ENCODE assay signal across 20 cellular contexts in genomic region chr2:153432381-153432780, GRCh38. TPM values are rescaled to one million over a fixed set of nuclear protein-coding genes. Genes with fewer than 3 reads are reported as not detected.
DNase-seq lines count a peak whose midpoint lies in the region; ATAC-seq and TF ChIP-seq lines count a peak whose summit lies in the region.
"Had no signal": no experiment of that assay in that cellular context is flagged by ENCODE, and none has a peak within 500 bp of the region (broad histone marks: within the 10 kb centered on the region; RNA-seq: fewer than 3 reads in every experiment).

No MANE protein-coding gene starts in this region.

- H3K9me3 Mint-ChIP-seq in nephron progenitor cell = peaks cover 14% of the 10 kb centered on the region
- H3K9me3 Mint-ChIP-seq in activated T-helper 2 cell treated with anti-CD3 and anti-CD28 coated beads, Interferon-gamma antibody, Interleukin-2, Interleukin-4, amounts not matched to agents 10 μg/mL and 5 μg/mL and 100 μg/mL, durations not matched to agents 14 hours and 24 hours and 36 hours = no peaks in the 10 kb centered on the region

- H3K36me3 Mint-ChIP-seq in nephron progenitor cell (ENCODE audit: low read depth) = no peaks in the 10 kb centered on the region
- no peaks in the 10 kb centered on the region for H3K36me3 Mint-ChIP-seq in activated T-helper 2 cell treated with anti-CD3 and anti-CD28 coated beads, Interferon-gamma antibody, Interleukin-2, Interleukin-4, amounts not matched to agents 10 μg/mL and 5 μg/mL and 100 μg/mL, durations not matched to agents 14 hours and 24 hours and 36 hours (ENCODE audit: low read depth)
- H3K36me3 Mint-ChIP-seq: CD4-positive, CD25-positive, alpha-beta regulatory T cell had no signal

- H3K27ac Mint-ChIP-seq in nephron progenitor cell = no peak overlapping the region
- no peak overlapping the region for H3K27ac Mint-ChIP-seq in activated T-helper 2 cell treated with anti-CD3 and anti-CD28 coated beads, Interferon-gamma antibody, Interleukin-2, Interleukin-4, amounts not matched to agents 10 μg/mL and 5 μg/mL and 100 μg/mL, durations not matched to agents 14 hours and 24 hours and 36 hours
- H3K27ac Mint-ChIP-seq: CD4-positive, CD25-positive, alpha-beta regulatory T cell; T-helper 17 cell had no signal

- intact Hi-C loops in activated T-helper 2 cell treated with anti-CD3 and anti-CD28 coated beads, Interferon-gamma antibody, Interleukin-2, Interleukin-4, amounts not matched to agents 10 μg/mL and 5 μg/mL and 100 μg/mL, durations not matched to agents 14 hours and 24 hours and 36 hours (cut with micrococcal nuclease) = no loop called here

- no peaks in the 10 kb centered on the region for H3K27me3 Mint-ChIP-seq in nephron progenitor cell (ENCODE audit: low read depth, poor library complexity)
- H3K27me3 Mint-ChIP-seq in activated T-helper 2 cell treated with anti-CD3 and anti-CD28 coated beads, Interferon-gamma antibody, Interleukin-2, Interleukin-4, amounts not matched to agents 10 μg/mL and 5 μg/mL and 100 μg/mL, durations not matched to agents 14 hours and 24 hours and 36 hours (ENCODE audit: low read depth) = no peaks in the 10 kb centered on the region
- H3K27me3 Mint-ChIP-seq: CD4-positive, CD25-positive, alpha-beta regulatory T cell; T-helper 17 cell had no signal

- no peak for ATAC-seq in HG03025 (IDR thresholded peaks at IDR 0.05; ENCODE audit: low FRiP score, unreplicated experiment)
- ATAC-seq: Panc1, T-helper 17 cell had no signal

- DNase-seq in NCI-H82 (lab: John Stamatoyannopoulos, UW) = peak; percentile 38
- no peak for DNase-seq in NCI-H82 treated with DMSO at 0.1 percent for 48 hours (lab: John Stamatoyannopoulos, UW; ENCODE audit: unreplicated experiment)
- DNase-seq in NCI-H2029 (lab: John Stamatoyannopoulos, UW) = peak; percentile 36
- DNase-seq in NCI-H510A treated with DMSO at 0.1 percent for 48 hours (lab: John Stamatoyannopoulos, UW) = peak; percentile 51
- DNase-seq in nephron progenitor cell = peak; percentile 21
- no peak for DNase-seq in activated CD4-positive, alpha-beta T cell treated with anti-CD3 and anti-CD28 coated beads, Interleukin-2, amount 50 U/mL, for 4 hours
- DNase-seq in activated T-helper 2 cell treated with anti-CD3 and anti-CD28 coated beads, Interferon-gamma antibody, Interleukin-2, Interleukin-4, amounts not matched to agents 10 μg/mL and 5 μg/mL and 100 μg/mL, durations not matched to agents 14 hours and 24 hours and 36 hours (ENCODE audit: low spot score) = no peak
- DNase-seq: BE2C; Caco-2; CD4-positive, CD25-positive, alpha-beta regulatory T cell; DMS79 treated with DMSO at 0.1 percent for 48 hours; GOT3; NCI-H146; NCI-H2107; NCI-H446 treated with DMSO at 0.1 percent for 48 hours; NCI-H774; T-helper 17 cell had no signal

- no peak overlapping the region for H3K4me3 Mint-ChIP-seq in nephron progenitor cell
- no peak overlapping the region for H3K4me3 Mint-ChIP-seq in activated T-helper 2 cell treated with anti-CD3 and anti-CD28 coated beads, Interferon-gamma antibody, Interleukin-2, Interleukin-4, amounts not matched to agents 10 μg/mL and 5 μg/mL and 100 μg/mL, durations not matched to agents 14 hours and 24 hours and 36 hours (ENCODE audit: low read depth)
- H3K4me3 Mint-ChIP-seq: CD4-positive, CD25-positive, alpha-beta regulatory T cell; T-helper 17 cell had no signal

- no peak for TF ChIP-seq CTCF in nephron progenitor cell (IDR thresholded peaks at IDR 0.05)

- H3K4me1 Mint-ChIP-seq in nephron progenitor cell = peaks cover 20% of the 10 kb centered on the region
- no peaks in the 10 kb centered on the region for H3K4me1 Mint-ChIP-seq in activated T-helper 2 cell treated with anti-CD3 and anti-CD28 coated beads, Interferon-gamma antibody, Interleukin-2, Interleukin-4, amounts not matched to agents 10 μg/mL and 5 μg/mL and 100 μg/mL, durations not matched to agents 14 hours and 24 hours and 36 hours (ENCODE audit: low read depth)
- H3K4me1 Mint-ChIP-seq: CD4-positive, CD25-positive, alpha-beta regulatory T cell; T-helper 17 cell had no signal

RNA-seq across cellular contexts. Expression of gene RPRM, which starts 46.2 kb away (rescaled TPM):
- not detected in 2 replicates for total RNA-seq in activated T-helper 2 cell treated with anti-CD3 and anti-CD28 coated beads, Interferon-gamma antibody, Interleukin-2, Interleukin-4, amounts not matched to agents 10 μg/mL and 5 μg/mL and 100 μg/mL, durations not matched to agents 14 hours and 24 hours and 36 hours
- total RNA-seq: Caco-2, SJSA1, T-helper 17 cell had no signal

Comparison
In these comparisons a context has a peak if more than half of its experiments do, and no peak if none do; other contexts are left out.
1. DNase-seq: peak in NCI-H82 (single experiment), NCI-H2029 (single experiment), NCI-H510A treated with DMSO at 0.1 percent for 48 hours (single experiment) and nephron progenitor cell (single experiment); none in NCI-H82 treated with DMSO at 0.1 percent for 48 hours (single experiment), activated CD4-positive, alpha-beta T cell treated with anti-CD3 and anti-CD28 coated beads, Interleukin-2, amount 50 U/mL, for 4 hours (0 of 2) and activated T-helper 2 cell treated with anti-CD3 and anti-CD28 coated beads, Interferon-gamma antibody, Interleukin-2, Interleukin-4, amounts not matched to agents 10 μg/mL and 5 μg/mL and 100 μg/mL, durations not matched to agents 14 hours and 24 hours and 36 hours (single experiment).